Comparison of ENCODE assay signal across 10 cellular contexts in genomic region chr1:179017383-179018326, GRCh38. TPM values are rescaled to one million over a fixed set of nuclear protein-coding genes. Genes with fewer than 3 reads are reported as not detected.
DNase-seq lines count a peak whose midpoint lies in the region; ATAC-seq and TF ChIP-seq lines count a peak whose summit lies in the region.
"Had no signal": no experiment of that assay in that cellular context is flagged by ENCODE, and none has a peak within 500 bp of the region (broad histone marks: within the 10 kb centered on the region; RNA-seq: fewer than 3 reads in every experiment).

No MANE protein-coding gene starts in this region.

- H3K9me3 ChIP-seq in WERI-Rb-1 (ENCODE audit: severe bottlenecking) = no peaks in the 10 kb centered on the region
- no peaks in the 10 kb centered on the region for H3K9me3 ChIP-seq in stomach smooth muscle (ENCODE audit: control insufficient read depth in 2 of 2, low read length in 2 of 2)
- H3K9me3 ChIP-seq: heart left ventricle had no signal

- H3K4me3 ChIP-seq in WERI-Rb-1 (ENCODE audit: low read depth, low read length) (no peak overlapping the region), stomach smooth muscle (ENCODE audit: low read length in 2 of 2) (peak overlapping the region in 1 of 2 donors; percentile 47)
- H3K4me3 ChIP-seq: heart left ventricle had no signal

- H3K4me1 ChIP-seq in stomach smooth muscle (ENCODE audit: control insufficient read depth, insufficient read depth, low read length) = peaks cover 17% of the 10 kb centered on the region

- peak overlapping the region; percentile 6 to 16 for H3K9ac ChIP-seq in stomach smooth muscle (ENCODE audit: low read length in 2 of 2)

- ATAC-seq in HG03354 (IDR thresholded peaks at IDR 0.05; ENCODE audit: poor library complexity, severe bottlenecking, unreplicated experiment) (no peak), GM18505 (IDR thresholded peaks at IDR 0.05; ENCODE audit: unreplicated experiment) (no peak)
- ATAC-seq: activated naive CD8-positive, alpha-beta T cell treated with anti-CD3 and anti-CD28 coated beads, Interleukin-2, amount 50 U/mL, for 24 hours had no signal

- H3K36me3 ChIP-seq in WERI-Rb-1 = no peaks in the 10 kb centered on the region
- no peaks in the 10 kb centered on the region for H3K36me3 ChIP-seq in stomach smooth muscle (ENCODE audit: control insufficient read depth in 2 of 2, insufficient read depth in 2 of 2, low read length in 2 of 2)
- H3K36me3 ChIP-seq: heart left ventricle had no signal

- H3K27me3 ChIP-seq in WERI-Rb-1 (ENCODE audit: insufficient read depth, low read depth, severe bottlenecking) (no peaks in the 10 kb centered on the region), stomach smooth muscle (ENCODE audit: control insufficient read depth in 1 of 2, insufficient read depth in 2 of 2, low read length in 2 of 2) (no peaks in the 10 kb centered on the region)
- H3K27me3 ChIP-seq: heart left ventricle had no signal

- H3K27ac ChIP-seq in WERI-Rb-1 = no peak overlapping the region
- H3K27ac ChIP-seq in stomach smooth muscle (ENCODE audit: low read length) = peak overlapping the region; percentile 25

- peak; percentile 56 for DNase-seq in HPDE6-E6E7 (ENCODE audit: extremely low spot score)
- DNase-seq in WERI-Rb-1 = peak; percentile 44
- peak; percentile 29 for DNase-seq in foreskin melanocyte
- DNase-seq in posterior vena cava (ENCODE audit: low spot score) = no peak
- no peak for DNase-seq in islet precursor cell
- DNase-seq: activated naive CD8-positive, alpha-beta T cell treated with anti-CD3 and anti-CD28 coated beads, Interleukin-2, amount 50 U/mL, for 24 hours had no signal

- intact Hi-C loops in posterior vena cava (cut with DNase I) = no loop called here

- no peak for TF ChIP-seq CTCF in WERI-Rb-1 (IDR thresholded peaks at IDR 0.05; ENCODE audit: low read depth, low read length)

- no peak for TF ChIP-seq POLR2A in GM18505 (IDR thresholded peaks at IDR 0.05; ENCODE audit: borderline replicate concordance, extremely low read depth, insufficient read depth, insufficient read length)

RNA-seq across cellular contexts. Expression of gene FAM20B, which starts 8.0 kb away (rescaled TPM):
- 10 to 100 TPM; 71.7 to 91.1 TPM for total RNA-seq in posterior vena cava

Comparison
In these comparisons a context has a peak if more than half of its experiments do, and no peak if none do; other contexts are left out.
1. DNase-seq: peak in HPDE6-E6E7 (single experiment), WERI-Rb-1 (single experiment) and foreskin melanocyte (single experiment); none in posterior vena cava (single experiment) and islet precursor cell (single experiment).